ENCODE assay signal across 10 cellular contexts in genomic region chr7:51297986-51298385, GRCh38. TPM values are rescaled to one million over a fixed set of nuclear protein-coding genes. Genes with fewer than 3 reads are reported as not detected.
"Had no signal": no experiment of that assay in that cellular context is flagged by ENCODE, and none has a peak within 500 bp of the region (broad histone marks: within the 10 kb centered on the region; RNA-seq: fewer than 3 reads in every experiment).

No MANE protein-coding gene starts in this region.

- H3K4me1 ChIP-seq: ascending aorta had no signal

- H3K36me3 ChIP-seq: ascending aorta, cardiac muscle cell had no signal

- H3K27me3 ChIP-seq: ascending aorta, cardiac muscle cell had no signal

- ATAC-seq: activated CD8-positive, alpha-beta T cell treated with anti-CD3 and anti-CD28 coated beads, Interleukin-2, amount 10 ng/mL, durations not matched to agents 7 days and 5 days had no signal

- H3K4me3 ChIP-seq: ascending aorta, cardiac muscle cell, PC-9 had no signal

- H3K9me3 ChIP-seq: ascending aorta had no signal

- H3K27ac ChIP-seq: ascending aorta, cardiac muscle cell, PC-9, RWPE1, VCaP had no signal

RNA-seq across cellular contexts. Expression of gene COBL, which starts 18.6 kb away (rescaled TPM):
- total RNA-seq: activated CD4-positive, alpha-beta T cell treated with anti-CD3 and anti-CD28 coated beads, Interleukin-2, amount 10 ng/mL, durations not matched to agents 24 days and 14 days; activated CD8-positive, alpha-beta T cell treated with anti-CD3 and anti-CD28 coated beads, Interleukin-2, amount 10 ng/mL, durations not matched to agents 7 days and 5 days; activated naive CD8-positive, alpha-beta T cell treated with anti-CD3 and anti-CD28 coated beads, Interleukin-2, amount 10 ng/mL, durations not matched to agents 7 days and 5 days; activated T-helper 2 cell treated with anti-CD3 and anti-CD28 coated beads, Interferon-gamma antibody, Interleukin-2, Interleukin-4, amounts not matched to agents 10 μg/mL and 5 μg/mL and 100 μg/mL, durations not matched to agents 14 hours and 24 hours and 36 hours; OCI-LY7 had no signal
